2 cellular contexts compared by ENCODE assay signal in the genomic region with DNA sequence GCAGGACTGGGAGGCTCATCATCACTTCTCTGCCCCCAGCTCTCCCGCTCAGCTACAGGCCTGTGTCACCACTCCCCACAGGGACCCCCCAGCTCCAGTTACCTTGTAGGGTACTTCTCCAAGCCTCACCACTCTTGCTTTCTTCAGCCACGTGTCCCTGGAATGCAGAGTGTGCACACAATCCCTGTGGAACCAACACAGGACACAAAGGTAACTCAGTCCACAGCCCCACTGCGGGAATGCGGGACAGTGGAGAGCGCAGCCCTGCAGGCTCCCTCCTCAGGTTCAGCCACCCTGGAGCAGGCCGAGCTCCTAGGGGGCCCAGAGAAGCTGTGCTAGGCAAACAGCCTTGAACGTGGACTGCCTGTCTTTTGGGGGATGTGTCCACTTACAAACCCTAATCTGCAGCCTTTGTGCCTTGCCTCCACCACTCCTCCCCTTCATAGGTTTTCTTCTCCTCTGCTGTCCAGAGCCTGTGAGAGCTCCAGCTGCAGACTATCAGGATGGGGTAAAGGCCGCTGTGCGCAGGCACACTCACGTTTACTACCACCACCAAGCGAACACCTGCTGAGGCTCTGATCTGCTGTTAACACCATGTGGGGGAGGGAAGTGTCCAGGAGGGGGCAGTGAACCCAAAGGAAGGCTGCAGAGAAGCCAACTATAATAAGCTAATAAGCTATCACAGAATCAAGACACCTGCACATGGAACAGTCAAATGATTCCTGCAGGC.
TF ChIP-seq lines count a peak whose summit lies in the region.

No MANE protein-coding gene starts in this region.

TF ChIP-seq in IMR-90, 13 proteins besides CTCF, POLR2A, EP300 and RAD21:
- no peak for TF ChIP-seq RFX5 (IDR thresholded peaks at IDR 0.05; ENCODE audit: low read depth, low read length)

TF ChIP-seq in GM12878, 131 proteins besides CTCF, POLR2A, EP300 and RAD21:
- TF ChIP-seq MYB (IDR thresholded peaks at IDR 0.05; ENCODE audit: borderline replicate concordance, low read depth, low read length) (no peak), ATF2 (IDR thresholded peaks at IDR 0.05; ENCODE audit: low read length) (no peak), CHD4 (IDR thresholded peaks at IDR 0.05) (no peak), RCOR1 (conservative IDR thresholded peaks at IDR 0.05; ENCODE audit: low read depth, low read length) (no peak), YY1 (IDR thresholded peaks at IDR 0.05; ENCODE audit: low read depth, low read length) (no peak), CEBPZ (IDR thresholded peaks at IDR 0.05; ENCODE audit: low read depth, low read length) (no peak), SMARCA5 (IDR thresholded peaks at IDR 0.05) (no peak), ATF3 (IDR thresholded peaks at IDR 0.05; ENCODE audit: borderline replicate concordance, extremely low read depth, low read depth, low read length) (no peak), BCL11A (IDR thresholded peaks at IDR 0.05; ENCODE audit: low read depth, low read length) (no peak), TCF7 (IDR thresholded peaks at IDR 0.05; ENCODE audit: borderline replicate concordance) (no peak)
- TF ChIP-seq, protein P1, sequence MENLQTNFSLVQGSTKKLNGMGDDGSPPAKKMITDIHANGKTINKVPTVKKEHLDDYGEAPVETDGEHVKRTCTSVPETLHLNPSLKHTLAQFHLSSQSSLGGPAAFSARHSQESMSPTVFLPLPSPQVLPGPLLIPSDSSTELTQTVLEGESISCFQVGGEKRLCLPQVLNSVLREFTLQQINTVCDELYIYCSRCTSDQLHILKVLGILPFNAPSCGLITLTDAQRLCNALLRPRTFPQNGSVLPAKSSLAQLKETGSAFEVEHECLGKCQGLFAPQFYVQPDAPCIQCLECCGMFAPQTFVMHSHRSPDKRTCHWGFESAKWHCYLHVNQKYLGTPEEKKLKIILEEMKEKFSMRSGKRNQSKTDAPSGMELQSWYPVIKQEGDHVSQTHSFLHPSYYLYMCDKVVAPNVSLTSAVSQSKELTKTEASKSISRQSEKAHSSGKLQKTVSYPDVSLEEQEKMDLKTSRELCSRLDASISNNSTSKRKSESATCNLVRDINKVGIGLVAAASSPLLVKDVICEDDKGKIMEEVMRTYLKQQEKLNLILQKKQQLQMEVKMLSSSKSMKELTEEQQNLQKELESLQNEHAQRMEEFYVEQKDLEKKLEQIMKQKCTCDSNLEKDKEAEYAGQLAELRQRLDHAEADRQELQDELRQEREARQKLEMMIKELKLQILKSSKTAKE (IDR thresholded peaks at IDR 0.05; ENCODE audit: low read depth, poor library complexity, severe bottlenecking): no peak
